ENCODE assay signal across 10 cellular contexts in the genomic region with DNA sequence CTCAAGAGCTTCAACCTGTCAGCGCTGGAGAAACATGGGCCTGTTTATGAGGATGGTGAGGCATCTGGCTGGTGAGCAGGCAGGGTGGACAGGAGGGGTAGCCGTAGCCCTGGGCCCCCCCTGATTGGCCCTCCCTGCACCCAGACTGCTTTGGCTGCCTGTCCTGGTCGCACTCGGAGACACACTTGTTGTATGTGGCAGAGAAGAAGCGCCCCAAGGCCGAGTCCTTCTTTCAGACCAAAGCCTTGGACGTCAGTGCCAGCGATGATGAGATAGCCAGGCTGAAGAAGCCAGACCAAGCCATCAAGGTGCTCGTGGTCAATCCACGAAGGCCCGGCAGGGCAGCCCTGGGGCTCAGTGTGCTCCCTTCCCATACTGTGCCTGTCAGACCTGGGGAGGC. TPM values are rescaled to one million over a fixed set of nuclear protein-coding genes. Genes with fewer than 3 reads are reported as not detected.
DNase-seq lines count a peak whose midpoint lies in the region; ATAC-seq and TF ChIP-seq lines count a peak whose summit lies in the region.
"Had no signal": no experiment of that assay in that cellular context is flagged by ENCODE, and none has a peak within 500 bp of the region (broad histone marks: within the 10 kb centered on the region; RNA-seq: fewer than 3 reads in every experiment).

No MANE protein-coding gene starts in this region.

- no peak for TF ChIP-seq CTCF in MCF 10A (IDR thresholded peaks at IDR 0.05; ENCODE audit: unreplicated experiment)
- TF ChIP-seq CTCF in breast epithelium (IDR thresholded peaks at IDR 0.05), result no peak
- no peak for TF ChIP-seq CTCF in activated CD8-positive, alpha-beta T cell treated with anti-CD3 and anti-CD28 coated beads for 36 hours (IDR thresholded peaks at IDR 0.05)
- no peak for TF ChIP-seq CTCF in neural progenitor cell (IDR thresholded peaks at IDR 0.05)
- TF ChIP-seq CTCF in foreskin keratinocyte (conservative IDR thresholded peaks at IDR 0.05), result no peak

- H3K9me3 Mint-ChIP-seq in MCF 10A (ENCODE audit: unreplicated experiment), result no peaks in the 10 kb centered on the region
- H3K9me3 Mint-ChIP-seq in activated CD8-positive, alpha-beta T cell treated with anti-CD3 and anti-CD28 coated beads for 36 hours, result no peaks in the 10 kb centered on the region
- H3K9me3 Mint-ChIP-seq in neural progenitor cell, result no peaks in the 10 kb centered on the region

- intact Hi-C loops in MCF 10A (cut with micrococcal nuclease), result no loop called here
- intact Hi-C loops in breast epithelium (cut with DNase I; ENCODE audit: low total_unique reads), result no loop called here
- intact Hi-C loops in activated CD8-positive, alpha-beta T cell treated with anti-CD3 and anti-CD28 coated beads for 36 hours (cut with micrococcal nuclease), result no loop called here

- H3K4me3 Mint-ChIP-seq in MCF 10A (ENCODE audit: unreplicated experiment) (no peak overlapping the region), neural progenitor cell (peak overlapping the region; percentile 95)
- H3K4me3 Mint-ChIP-seq in activated CD8-positive, alpha-beta T cell treated with anti-CD3 and anti-CD28 coated beads for 36 hours, result peak overlapping the region; percentile 2

- POLR2A ChIA-PET in MCF 10A (lab: Yijun Ruan, JAX), result interaction anchor here (0.6 to 1.8 kb wide), 3 partner anchors 13 to 164 kb away, joined by 4 to 8 read pairs (median 5); partner anchors contain the start of genes MST1 and RNF123
- POLR2A ChIA-PET in activated CD8-positive, alpha-beta T cell treated with anti-CD3 and anti-CD28 coated beads for 36 hours (lab: Charles Lee), result no interaction called here

- no peak overlapping the region for H3K4me3 ChIP-seq in breast epithelium
- H3K4me3 ChIP-seq in neural progenitor cell, result no peak overlapping the region

- H3K36me3 ChIP-seq in breast epithelium (peaks cover 8% of the 10 kb centered on the region), neural progenitor cell (no peaks in the 10 kb centered on the region)

- H3K4me1 Mint-ChIP-seq in MCF 10A (ENCODE audit: insufficient read depth, unreplicated experiment), result peaks cover 12% of the 10 kb centered on the region
- peaks cover 36% of the 10 kb centered on the region for H3K4me1 Mint-ChIP-seq in activated CD8-positive, alpha-beta T cell treated with anti-CD3 and anti-CD28 coated beads for 36 hours (ENCODE audit: low read depth)
- peaks cover 19% of the 10 kb centered on the region for H3K4me1 Mint-ChIP-seq in neural progenitor cell

- no peak overlapping the region for H3K4me2 ChIP-seq in neural progenitor cell

- H3K79me2 ChIP-seq in neural progenitor cell (ENCODE audit: low read depth), result peaks cover 24% of the 10 kb centered on the region

- H3K27me3 ChIP-seq in breast epithelium, result no peaks in the 10 kb centered on the region
- H3K27me3 ChIP-seq in neural progenitor cell, result no peaks in the 10 kb centered on the region
- H3K27me3 ChIP-seq in foreskin keratinocyte, result no peaks in the 10 kb centered on the region
- H3K27me3 ChIP-seq: Peyer's patch had no signal

- H3K27me3 Mint-ChIP-seq in MCF 10A (ENCODE audit: insufficient read depth, unreplicated experiment) (no peaks in the 10 kb centered on the region), neural progenitor cell (ENCODE audit: insufficient read depth, low read depth) (peaks cover 4% of the 10 kb centered on the region)
- no peaks in the 10 kb centered on the region for H3K27me3 Mint-ChIP-seq in activated CD8-positive, alpha-beta T cell treated with anti-CD3 and anti-CD28 coated beads for 36 hours

- TF ChIP-seq POLR2A in breast epithelium (IDR thresholded peaks at IDR 0.05), result no peak

- no peak for DNase-seq in MCF 10A (ENCODE audit: unreplicated experiment)
- no peak for DNase-seq in breast epithelium (ENCODE audit: low spot score in 2 of 2)
- DNase-seq in activated CD8-positive, alpha-beta T cell treated with anti-CD3 and anti-CD28 coated beads for 36 hours, result no peak
- no peak for DNase-seq in neural progenitor cell (ENCODE audit: low spot score)
- no peak for DNase-seq in foreskin keratinocyte
- no peak for DNase-seq in GDM1 (lab: John Stamatoyannopoulos, UW)
- DNase-seq: hypothalamus, left cardiac atrium, NCI-H69, Peyer's patch had no signal

- ATAC-seq in activated CD8-positive, alpha-beta T cell treated with anti-CD3 and anti-CD28 coated beads for 36 hours, result no peak
- no peak for ATAC-seq in foreskin keratinocyte
- ATAC-seq: left cardiac atrium had no signal

- H2AFZ ChIP-seq in neural progenitor cell (replicated peaks), result no peak overlapping the region

- CTCF ChIA-PET in MCF 10A (lab: Yijun Ruan, JAX), result interaction anchor here (4.6 kb wide), 1 partner anchor 136 kb away, joined by 23 read pairs; no protein-coding TSS in a partner anchor
- CTCF ChIA-PET in activated CD8-positive, alpha-beta T cell treated with anti-CD3 and anti-CD28 coated beads for 36 hours (lab: Charles Lee), result interaction anchor here (1.0 to 3.7 kb wide), 2 partner anchors 27 to 136 kb away, joined by 4 to 17 read pairs; no protein-coding TSS in a partner anchor

- peaks cover 23% of the 10 kb centered on the region for H3K36me3 Mint-ChIP-seq in MCF 10A (ENCODE audit: insufficient read depth, unreplicated experiment)
- H3K36me3 Mint-ChIP-seq in activated CD8-positive, alpha-beta T cell treated with anti-CD3 and anti-CD28 coated beads for 36 hours (ENCODE audit: low read depth), result peaks cover 31% of the 10 kb centered on the region
- peaks cover 8% of the 10 kb centered on the region for H3K36me3 Mint-ChIP-seq in neural progenitor cell

- H3K9ac ChIP-seq in neural progenitor cell, result no peak overlapping the region

- H3K27ac ChIP-seq in breast epithelium (no peak overlapping the region), neural progenitor cell (no peak overlapping the region), foreskin keratinocyte (no peak overlapping the region)

- H4K20me1 ChIP-seq in neural progenitor cell (ENCODE audit: low read depth), result peaks cover 21% of the 10 kb centered on the region

- BruUV-seq in MCF 10A (replicated peaks; lab: Mats Ljungman, UMichigan), result TSS peak; percentile 62

- H3F3A ChIP-seq in neural progenitor cell (ENCODE audit: low read depth), result peaks cover 17% of the 10 kb centered on the region

- H3K4me1 ChIP-seq in breast epithelium (peaks cover 3 to 6% of the 10 kb centered on the region in 2 donors), neural progenitor cell (peaks cover 8% of the 10 kb centered on the region), foreskin keratinocyte (no peaks in the 10 kb centered on the region)

- H3K9me3 ChIP-seq in breast epithelium (no peaks in the 10 kb centered on the region), neural progenitor cell (ENCODE audit: low read depth) (no peaks in the 10 kb centered on the region)
- H3K9me3 ChIP-seq: Peyer's patch had no signal

- no peak overlapping the region for H3K27ac Mint-ChIP-seq in MCF 10A (ENCODE audit: low read depth, unreplicated experiment)
- peak overlapping the region; percentile 59 for H3K27ac Mint-ChIP-seq in activated CD8-positive, alpha-beta T cell treated with anti-CD3 and anti-CD28 coated beads for 36 hours
- H3K27ac Mint-ChIP-seq in neural progenitor cell, result no peak overlapping the region

RNA-seq across cellular contexts. Expression of gene APEH, which starts 1.8 kb away (rescaled TPM):
- total RNA-seq in MCF 10A (2022), result 95.8 and 127 TPM in 2 replicates
- total RNA-seq in breast epithelium, result 10 to 100 TPM; 69.5 to 80.0 (median 70.1) TPM
- total RNA-seq in activated CD8-positive, alpha-beta T cell treated with anti-CD3 and anti-CD28 coated beads for 36 hours, result 100 to 1,000 TPM; 165 to 166 TPM
- 132 and 160 TPM in 2 replicates for total RNA-seq in neural progenitor cell (ENCODE audit: low replicate concordance)
- total RNA-seq in foreskin keratinocyte, result 158 and 176 TPM in 2 replicates
- polyA plus RNA-seq in foreskin keratinocyte, result 130 and 144 TPM in 2 replicates

RNA-seq across cellular contexts. Expression of gene MST1, which starts 13.4 kb away (rescaled TPM):
- 16.3 and 18.2 TPM in 2 replicates for total RNA-seq in MCF 10A (2022)
- 10 to 100 TPM in 2 of 3 donors, 1 to 10 TPM in 1; 9.3 to 23.6 (median 21.2) TPM for total RNA-seq in breast epithelium
- 10 to 100 TPM in 1 of 2 experiments, 1 to 10 TPM in 1; 9.6 to 11.8 TPM for total RNA-seq in activated CD8-positive, alpha-beta T cell treated with anti-CD3 and anti-CD28 coated beads for 36 hours
- total RNA-seq in neural progenitor cell (ENCODE audit: low replicate concordance), result 2.7 and 8.8 TPM in 2 replicates
- 5.6 and 7.5 TPM in 2 replicates for total RNA-seq in foreskin keratinocyte
- 6.0 and 6.1 TPM in 2 replicates for polyA plus RNA-seq in foreskin keratinocyte

RNA-seq across cellular contexts. Expression of gene RNF123, which starts 13.4 kb away (rescaled TPM):
- 47.8 and 48.6 TPM in 2 replicates for total RNA-seq in MCF 10A (2022)
- 10 to 100 TPM; 22.1 to 29.8 (median 26.2) TPM for total RNA-seq in breast epithelium
- total RNA-seq in activated CD8-positive, alpha-beta T cell treated with anti-CD3 and anti-CD28 coated beads for 36 hours, result 10 to 100 TPM; 22.0 to 31.7 TPM
- 15.0 and 34.4 TPM in 2 replicates for total RNA-seq in neural progenitor cell (ENCODE audit: low replicate concordance)
- total RNA-seq in foreskin keratinocyte, result 19.2 and 22.8 TPM in 2 replicates
- 19.0 and 20.8 TPM in 2 replicates for polyA plus RNA-seq in foreskin keratinocyte

RNA-seq across cellular contexts. Expression of gene AMIGO3, which starts 43.6 kb away (rescaled TPM):
- 0.79 TPM in 1 of 2 replicates, not detected in the other for total RNA-seq in MCF 10A (2022)
- total RNA-seq in breast epithelium, result 1 to 10 TPM in 2 of 3 donors, under 1 TPM in 1; 0.98 to 1.3 (median 1.0) TPM
- under 1 TPM in 1 of 2 experiments, not detected in 1; 0.23 TPM for total RNA-seq in activated CD8-positive, alpha-beta T cell treated with anti-CD3 and anti-CD28 coated beads for 36 hours
- total RNA-seq in neural progenitor cell (ENCODE audit: low replicate concordance), result 2.6 TPM in 1 of 2 replicates, not detected in the other
- total RNA-seq in foreskin keratinocyte, result not detected in 2 replicates
- polyA plus RNA-seq in foreskin keratinocyte, result 0.32 and 0.34 TPM in 2 replicates

RNA-seq across cellular contexts. Expression of gene GMPPB, which starts 47.8 kb away (rescaled TPM):
- total RNA-seq in MCF 10A (2022) (84.3 and 88.1 TPM in 2 replicates), breast epithelium (10 to 100 TPM; 17.4 to 40.0 (median 21.2) TPM), neural progenitor cell (ENCODE audit: low replicate concordance) (10.6 and 18.8 TPM in 2 replicates), foreskin keratinocyte (41.4 and 44.5 TPM in 2 replicates)
- total RNA-seq in activated CD8-positive, alpha-beta T cell treated with anti-CD3 and anti-CD28 coated beads for 36 hours, result 10 to 100 TPM; 34.7 to 35.2 TPM
- polyA plus RNA-seq in foreskin keratinocyte, result 54.8 and 57.5 TPM in 2 replicates
